In genomic region chr9:5430912-5431311, GRCh38 we compare ENCODE assay signal across 1 cellular context.
TF ChIP-seq lines count a peak whose summit lies in the region.

No MANE protein-coding gene starts in this region.

TF ChIP-seq in IMR-90, 13 proteins besides CTCF, POLR2A, EP300 and RAD21 (continued from another document):
- TF ChIP-seq USF2 (IDR thresholded peaks at IDR 0.05; ENCODE audit: low read depth, low read length), result no peak
- no peak for TF ChIP-seq NFE2L2 (IDR thresholded peaks at IDR 0.05; ENCODE audit: low read depth, low read length)
- TF ChIP-seq MAZ (IDR thresholded peaks at IDR 0.05; ENCODE audit: borderline replicate concordance, low read depth, low read length), result no peak
- TF ChIP-seq RCOR1 (IDR thresholded peaks at IDR 0.05; ENCODE audit: insufficient replicate concordance, low read length), result no peak
